ENCODE assay signal across 11 cellular contexts in genomic region chr17:49738456-49739163, GRCh38. TPM values are rescaled to one million over a fixed set of nuclear protein-coding genes. Genes with fewer than 3 reads are reported as not detected.
A peak's percentile ranks its signal among the peaks of the same experiment; 100 is the strongest.
DNase-seq lines count a peak whose midpoint lies in the region; ATAC-seq and TF ChIP-seq lines count a peak whose summit lies in the region.
"Had no signal": no experiment of that assay in that cellular context is flagged by ENCODE, and none has a peak within 500 bp of the region (broad histone marks: within the 10 kb centered on the region; RNA-seq: fewer than 3 reads in every experiment).

No MANE protein-coding gene starts in this region.

- 67 to 72% methylated on average over 5 of the region's 5 CpGs for WGBS in upper lobe of left lung, 2 donors

- ATAC-seq in Right ventricle myocardium inferior (no peak), lower lobe of right lung (no peak), upper lobe of left lung (ENCODE audit: low FRiP score in 2 of 2) (no peak), HG02610 (IDR thresholded peaks at IDR 0.05; ENCODE audit: unreplicated experiment) (no peak)

- H3K27ac ChIP-seq in cardiac muscle cell (peak overlapping the region; percentile 72), lower lobe of right lung (peak overlapping the region; percentile 77), upper lobe of left lung (peak overlapping the region; percentile 72 to 85 (median 78))

- DNase-seq in cardiac muscle cell (ENCODE audit: low read depth in 1 of 2, low spot score in 1 of 2): no peak
- DNase-seq in Right ventricle myocardium inferior (ENCODE audit: missing footprints): no peak
- DNase-seq in lower lobe of right lung: no peak
- DNase-seq in upper lobe of left lung: peak in 1 of 2 donors; percentile 40
- no peak for DNase-seq in NCI-H69 (lab: John Stamatoyannopoulos, UW)
- no peak for DNase-seq in stimulated activated CD4-positive, alpha-beta T cell treated with anti-CD3 and anti-CD28 coated beads, Interleukin-2, amount 100 ng/mL, for 48 hours
- DNase-seq: BE2C, HCEC 1CT, NCI-H1048 had no signal

- TF ChIP-seq EP300 in upper lobe of left lung (IDR thresholded peaks at IDR 0.05): no peak

- H3K27me3 Mint-ChIP-seq in activated naive CD8-positive, alpha-beta T cell: no peaks in the 10 kb centered on the region

- intact Hi-C loops in Right ventricle myocardium inferior (cut with DNase I): no loop called here
- intact Hi-C loops in lower lobe of right lung (cut with DNase I): no loop called here

- H3K4me1 ChIP-seq in cardiac muscle cell (ENCODE audit: low read depth): peaks cover 53% of the 10 kb centered on the region
- peaks cover 52% of the 10 kb centered on the region for H3K4me1 ChIP-seq in lower lobe of right lung
- H3K4me1 ChIP-seq in upper lobe of left lung: peaks cover 41 to 54% (median 48%) of the 10 kb centered on the region in 4 donors

- no peaks in the 10 kb centered on the region for H3K27me3 ChIP-seq in cardiac muscle cell
- H3K27me3 ChIP-seq in lower lobe of right lung (ENCODE audit: low read depth): no peaks in the 10 kb centered on the region
- H3K27me3 ChIP-seq in upper lobe of left lung: no peaks in the 10 kb centered on the region
- H3K27me3 ChIP-seq: BE2C had no signal

- H3K36me3 Mint-ChIP-seq in activated naive CD8-positive, alpha-beta T cell: peaks cover 8% of the 10 kb centered on the region

- H3K27ac Mint-ChIP-seq in activated naive CD8-positive, alpha-beta T cell: peak overlapping the region; percentile 99

- H3K36me3 ChIP-seq in cardiac muscle cell (no peaks in the 10 kb centered on the region), lower lobe of right lung (no peaks in the 10 kb centered on the region), upper lobe of left lung (no peaks in the 10 kb centered on the region)
- H3K36me3 ChIP-seq: BE2C had no signal

- H3K9me3 ChIP-seq in cardiac muscle cell (ENCODE audit: low read depth) (no peaks in the 10 kb centered on the region), lower lobe of right lung (no peaks in the 10 kb centered on the region), upper lobe of left lung (no peaks in the 10 kb centered on the region)
- H3K9me3 ChIP-seq: BE2C had no signal

- TF ChIP-seq POLR2A in upper lobe of left lung (IDR thresholded peaks at IDR 0.05): no peak

- TF ChIP-seq CTCF in cardiac muscle cell (IDR thresholded peaks at IDR 0.05; ENCODE audit: low read depth, low read length): no peak
- no peak for TF ChIP-seq CTCF in lower lobe of right lung (IDR thresholded peaks at IDR 0.05)
- no peak for TF ChIP-seq CTCF in upper lobe of left lung (IDR thresholded peaks at IDR 0.05)

- H3K9me3 Mint-ChIP-seq in activated naive CD8-positive, alpha-beta T cell (ENCODE audit: low read depth): no peaks in the 10 kb centered on the region

- H3K4me3 ChIP-seq in cardiac muscle cell (no peak overlapping the region), lower lobe of right lung (no peak overlapping the region), upper lobe of left lung (no peak overlapping the region)

- H3K4me1 Mint-ChIP-seq in activated naive CD8-positive, alpha-beta T cell (ENCODE audit: low read depth): peaks cover 78% of the 10 kb centered on the region

- H3K4me3 Mint-ChIP-seq in activated naive CD8-positive, alpha-beta T cell: peak overlapping the region; percentile 91

RNA-seq across cellular contexts. Expression of gene FAM117A, which starts 25.3 kb away (rescaled TPM):
- total RNA-seq in cardiac muscle cell (19.2 and 30.9 TPM in 2 replicates), Right ventricle myocardium inferior (10.3 TPM), lower lobe of right lung (16.4 TPM), upper lobe of left lung (10 to 100 TPM; 15.1 to 22.0 (median 18.2) TPM)
- 21.8 and 25.5 TPM in 2 replicates for polyA plus RNA-seq in cardiac muscle cell

RNA-seq across cellular contexts. Expression of gene SLC35B1, which starts 30.8 kb away (rescaled TPM):
- total RNA-seq in cardiac muscle cell (73.3 and 139 TPM in 2 replicates), Right ventricle myocardium inferior (59.3 TPM), lower lobe of right lung (38.9 TPM), upper lobe of left lung (10 to 100 TPM; 16.2 to 57.4 (median 42.2) TPM)
- 77.0 and 143 TPM in 2 replicates for polyA plus RNA-seq in cardiac muscle cell

RNA-seq across cellular contexts. Expression of gene KAT7, which starts 49.9 kb away (rescaled TPM):
- total RNA-seq in cardiac muscle cell: 31.3 and 33.1 TPM in 2 replicates
- polyA plus RNA-seq in cardiac muscle cell: 30.0 and 57.4 TPM in 2 replicates
- total RNA-seq in Right ventricle myocardium inferior: 45.4 TPM
- total RNA-seq in lower lobe of right lung: 56.7 TPM
- total RNA-seq in upper lobe of left lung: 10 to 100 TPM; 30.1 to 57.4 (median 49.8) TPM
